Comparison of ENCODE assay signal across 1 cellular context in genomic region chr5:124919076-124919475, GRCh38.
TF ChIP-seq lines count a peak whose summit lies in the region.

No MANE protein-coding gene starts in this region.

TF ChIP-seq in HepG2, 621 proteins besides CTCF, POLR2A, EP300 and RAD21:
- TF ChIP-seq PAX8 (CRISPR knock-in tag; IDR thresholded peaks at IDR 0.05; ENCODE audit: borderline replicate concordance) (no peak), NFE2L1 (CRISPR knock-in tag; IDR thresholded peaks at IDR 0.05; ENCODE audit: borderline replicate concordance) (no peak), ZNF724P (CRISPR knock-in tag; IDR thresholded peaks at IDR 0.05; ENCODE audit: borderline replicate concordance) (no peak), ZNF17 (CRISPR knock-in tag; IDR thresholded peaks at IDR 0.05) (no peak), MAFF (IDR thresholded peaks at IDR 0.05; ENCODE audit: low read depth, low read length) (no peak), NFE2L2 (IDR thresholded peaks at IDR 0.05; ENCODE audit: low read length) (no peak), ZNF781 (CRISPR knock-in tag; IDR thresholded peaks at IDR 0.05; ENCODE audit: borderline replicate concordance, not compliant biosample characterization) (no peak), PHF8 (CRISPR knock-in tag; IDR thresholded peaks at IDR 0.05) (no peak), SNAPC2 (CRISPR knock-in tag; IDR thresholded peaks at IDR 0.05) (no peak), ZNF510 (CRISPR knock-in tag; IDR thresholded peaks at IDR 0.05; ENCODE audit: low read depth) (no peak), TMF1 (CRISPR knock-in tag; IDR thresholded peaks at IDR 0.05; ENCODE audit: low read depth) (no peak), SNRNP70 (IDR thresholded peaks at IDR 0.05; ENCODE audit: low read depth, low read length) (no peak), PITX1 (CRISPR knock-in tag; IDR thresholded peaks at IDR 0.05) (no peak), NR3C1 (CRISPR knock-in tag; IDR thresholded peaks at IDR 0.05) (no peak)
